Comparison of ENCODE assay signal across 19 cellular contexts in genomic region chr19:10620786-10621185, GRCh38. TPM values are rescaled to one million over a fixed set of nuclear protein-coding genes. Genes with fewer than 3 reads are reported as not detected.
DNase-seq lines count a peak whose midpoint lies in the region; ATAC-seq and TF ChIP-seq lines count a peak whose summit lies in the region.
"Had no signal": no experiment of that assay in that cellular context is flagged by ENCODE, and none has a peak within 500 bp of the region (broad histone marks: within the 10 kb centered on the region; RNA-seq: fewer than 3 reads in every experiment).

No MANE protein-coding gene starts in this region.

- TF ChIP-seq CTCF in activated CD8-positive, alpha-beta T cell treated with anti-CD3 and anti-CD28 coated beads for 36 hours (IDR thresholded peaks at IDR 0.05): no peak
- TF ChIP-seq CTCF in CD14-positive monocyte (IDR thresholded peaks at IDR 0.05): no peak

- CTCF ChIA-PET in activated naive CD4-positive, alpha-beta T cell treated with anti-CD3 and anti-CD28 coated beads for 36 hours (lab: Charles Lee): interaction anchor here (0.7 to 4.7 kb wide), 3 partner anchors 12 to 40 kb away, joined by 3 to 22 read pairs (median 3); no protein-coding TSS in a partner anchor
- CTCF ChIA-PET in activated naive CD4-positive, alpha-beta T cell treated with anti-CD3 and anti-CD28 coated beads, Interleukin-2, amount 10 ng/mL, durations not matched to agents 7 days and 5 days (lab: Charles Lee): interaction anchor here (1.1 kb wide), 1 partner anchor 40 kb away, joined by 8 read pairs; no protein-coding TSS in a partner anchor
- CTCF ChIA-PET in activated CD8-positive, alpha-beta T cell treated with anti-CD3 and anti-CD28 coated beads for 36 hours (lab: Charles Lee): interaction anchor here (1.5 to 6.8 kb wide), 3 partner anchors 17 to 39 kb away, joined by 4 to 31 read pairs (median 30); no protein-coding TSS in a partner anchor

- no peaks in the 10 kb centered on the region for H3K27me3 Mint-ChIP-seq in activated naive CD4-positive, alpha-beta T cell treated with anti-CD3 and anti-CD28 coated beads for 36 hours (ENCODE audit: low read depth)
- no peaks in the 10 kb centered on the region for H3K27me3 Mint-ChIP-seq in activated naive CD4-positive, alpha-beta T cell treated with anti-CD3 and anti-CD28 coated beads, Interleukin-2, amount 10 ng/mL, durations not matched to agents 7 days and 5 days
- no peaks in the 10 kb centered on the region for H3K27me3 Mint-ChIP-seq in activated CD8-positive, alpha-beta T cell treated with anti-CD3 and anti-CD28 coated beads for 36 hours
- H3K27me3 Mint-ChIP-seq in immature natural killer cell (ENCODE audit: low read depth in 3 of 3) (peaks cover 1 to 2% (median 2%) of the 10 kb centered on the region in 3 donors), CD14-positive monocyte (ENCODE audit: low read depth in 3 of 3) (peaks cover 0 to 8% (median 3%) of the 10 kb centered on the region in 3 donors)
- H3K27me3 Mint-ChIP-seq in stimulated activated naive B cell treated with anti-CD40 and anti-IgM and Interleukin-4, amounts not matched to agents 10 μg/mL and 1 μg/mL and 100 μg/mL, for 72 hours: no peaks in the 10 kb centered on the region

- DNase-seq in activated naive CD4-positive, alpha-beta T cell treated with anti-CD3 and anti-CD28 coated beads for 36 hours: no peak
- DNase-seq in activated naive CD4-positive, alpha-beta T cell treated with anti-CD3 and anti-CD28 coated beads, Interleukin-2, amount 10 ng/mL, durations not matched to agents 7 days and 5 days: no peak
- DNase-seq in activated CD8-positive, alpha-beta T cell treated with anti-CD3 and anti-CD28 coated beads for 36 hours: no peak
- DNase-seq in immature natural killer cell (no peak), T-helper 9 cell (no peak), Right ventricle myocardium superior (no peak), CD14-positive monocyte (ENCODE audit: low spot score) (no peak)
- DNase-seq in stimulated activated naive B cell treated with anti-CD40 and anti-IgM and Interleukin-4, amounts not matched to agents 10 μg/mL and 1 μg/mL and 100 μg/mL, for 72 hours: no peak
- DNase-seq: activated CD4-positive, CD25-positive, alpha-beta regulatory T cell; activated T-cell treated with anti-CD3 and anti-CD28 coated beads for 4 hours; anterior cingulate cortex; colonic mucosa; erythroblast; Kasumi-1; lower lobe of right lung; NCI-H1105 treated with DMSO at 0.1 percent for 48 hours; NCI-H2171 treated with DMSO at 0.1 percent for 48 hours; NCI-H82; right cardiac atrium had no signal

- H3K27ac Mint-ChIP-seq in activated naive CD4-positive, alpha-beta T cell treated with anti-CD3 and anti-CD28 coated beads for 36 hours: peak overlapping the region; percentile 34
- no peak overlapping the region for H3K27ac Mint-ChIP-seq in activated naive CD4-positive, alpha-beta T cell treated with anti-CD3 and anti-CD28 coated beads, Interleukin-2, amount 10 ng/mL, durations not matched to agents 7 days and 5 days
- H3K27ac Mint-ChIP-seq in activated CD8-positive, alpha-beta T cell treated with anti-CD3 and anti-CD28 coated beads for 36 hours: peak overlapping the region; percentile 73
- peak overlapping the region; percentile 43 to 82 (median 76) for H3K27ac Mint-ChIP-seq in immature natural killer cell
- H3K27ac Mint-ChIP-seq in stimulated activated naive B cell treated with anti-CD40 and anti-IgM and Interleukin-4, amounts not matched to agents 10 μg/mL and 1 μg/mL and 100 μg/mL, for 72 hours: peak overlapping the region; percentile 93
- H3K27ac Mint-ChIP-seq in CD14-positive monocyte: peak overlapping the region in 1 of 7 donors; percentile 77

- H3K4me1 Mint-ChIP-seq in activated naive CD4-positive, alpha-beta T cell treated with anti-CD3 and anti-CD28 coated beads for 36 hours (ENCODE audit: low read depth): peaks cover 46% of the 10 kb centered on the region
- peaks cover 53% of the 10 kb centered on the region for H3K4me1 Mint-ChIP-seq in activated naive CD4-positive, alpha-beta T cell treated with anti-CD3 and anti-CD28 coated beads, Interleukin-2, amount 10 ng/mL, durations not matched to agents 7 days and 5 days
- H3K4me1 Mint-ChIP-seq in activated CD8-positive, alpha-beta T cell treated with anti-CD3 and anti-CD28 coated beads for 36 hours (ENCODE audit: low read depth): peaks cover 48% of the 10 kb centered on the region
- H3K4me1 Mint-ChIP-seq in immature natural killer cell (peaks cover 59% of the 10 kb centered on the region in 2 donors), CD14-positive monocyte (peaks cover 16% of the 10 kb centered on the region)
- peaks cover 25 to 76% of the 10 kb centered on the region in 2 donors for H3K4me1 Mint-ChIP-seq in stimulated activated naive B cell treated with anti-CD40 and anti-IgM and Interleukin-4, amounts not matched to agents 10 μg/mL and 1 μg/mL and 100 μg/mL, for 72 hours

- POLR2A ChIA-PET in activated CD8-positive, alpha-beta T cell treated with anti-CD3 and anti-CD28 coated beads for 36 hours (lab: Charles Lee): interaction anchor here (0.6 to 3.4 kb wide), 2 partner anchors 17 to 44 kb away, joined by 3 to 13 read pairs; no protein-coding TSS in a partner anchor

- H3K36me3 Mint-ChIP-seq in activated naive CD4-positive, alpha-beta T cell treated with anti-CD3 and anti-CD28 coated beads for 36 hours (ENCODE audit: low read depth): peaks cover 4% of the 10 kb centered on the region
- peaks cover 27% of the 10 kb centered on the region for H3K36me3 Mint-ChIP-seq in activated naive CD4-positive, alpha-beta T cell treated with anti-CD3 and anti-CD28 coated beads, Interleukin-2, amount 10 ng/mL, durations not matched to agents 7 days and 5 days
- peaks cover 8% of the 10 kb centered on the region for H3K36me3 Mint-ChIP-seq in activated CD8-positive, alpha-beta T cell treated with anti-CD3 and anti-CD28 coated beads for 36 hours (ENCODE audit: low read depth)
- peaks cover 0 to 4% (median 0%) of the 10 kb centered on the region in 3 donors for H3K36me3 Mint-ChIP-seq in immature natural killer cell
- H3K36me3 Mint-ChIP-seq in stimulated activated naive B cell treated with anti-CD40 and anti-IgM and Interleukin-4, amounts not matched to agents 10 μg/mL and 1 μg/mL and 100 μg/mL, for 72 hours: peaks cover 32 to 33% of the 10 kb centered on the region in 2 donors
- peaks cover 12 to 18% of the 10 kb centered on the region in 2 donors for H3K36me3 Mint-ChIP-seq in CD14-positive monocyte

- no peak overlapping the region for H3K4me3 Mint-ChIP-seq in activated naive CD4-positive, alpha-beta T cell treated with anti-CD3 and anti-CD28 coated beads for 36 hours
- H3K4me3 Mint-ChIP-seq in activated naive CD4-positive, alpha-beta T cell treated with anti-CD3 and anti-CD28 coated beads, Interleukin-2, amount 10 ng/mL, durations not matched to agents 7 days and 5 days: no peak overlapping the region
- no peak overlapping the region for H3K4me3 Mint-ChIP-seq in activated CD8-positive, alpha-beta T cell treated with anti-CD3 and anti-CD28 coated beads for 36 hours
- H3K4me3 Mint-ChIP-seq in immature natural killer cell (peak overlapping the region in 1 of 5 donors; percentile 27), CD14-positive monocyte (no peak overlapping the region)
- H3K4me3 Mint-ChIP-seq in stimulated activated naive B cell treated with anti-CD40 and anti-IgM and Interleukin-4, amounts not matched to agents 10 μg/mL and 1 μg/mL and 100 μg/mL, for 72 hours: no peak overlapping the region

- no peaks in the 10 kb centered on the region for H3K9me3 Mint-ChIP-seq in activated naive CD4-positive, alpha-beta T cell treated with anti-CD3 and anti-CD28 coated beads for 36 hours
- no peaks in the 10 kb centered on the region for H3K9me3 Mint-ChIP-seq in activated naive CD4-positive, alpha-beta T cell treated with anti-CD3 and anti-CD28 coated beads, Interleukin-2, amount 10 ng/mL, durations not matched to agents 7 days and 5 days
- H3K9me3 Mint-ChIP-seq in activated CD8-positive, alpha-beta T cell treated with anti-CD3 and anti-CD28 coated beads for 36 hours: no peaks in the 10 kb centered on the region
- no peaks in the 10 kb centered on the region for H3K9me3 Mint-ChIP-seq in immature natural killer cell
- H3K9me3 Mint-ChIP-seq in stimulated activated naive B cell treated with anti-CD40 and anti-IgM and Interleukin-4, amounts not matched to agents 10 μg/mL and 1 μg/mL and 100 μg/mL, for 72 hours: no peaks in the 10 kb centered on the region
- H3K9me3 Mint-ChIP-seq in CD14-positive monocyte: no peaks in the 10 kb centered on the region

- no peak for ATAC-seq in activated CD8-positive, alpha-beta T cell treated with anti-CD3 and anti-CD28 coated beads for 36 hours
- no peak for ATAC-seq in stimulated activated naive B cell treated with anti-CD40 and anti-IgM and Interleukin-4, amounts not matched to agents 10 μg/mL and 1 μg/mL and 100 μg/mL, for 72 hours (replicated peaks)
- ATAC-seq in Right ventricle myocardium superior (ENCODE audit: poor library complexity): no peak
- ATAC-seq: lower lobe of right lung, right cardiac atrium had no signal

- intact Hi-C loops in activated naive CD4-positive, alpha-beta T cell treated with anti-CD3 and anti-CD28 coated beads for 36 hours (cut with micrococcal nuclease): no loop called here
- intact Hi-C loops in activated CD8-positive, alpha-beta T cell treated with anti-CD3 and anti-CD28 coated beads for 36 hours (cut with micrococcal nuclease): no loop called here
- intact Hi-C loops in Right ventricle myocardium superior (cut with DNase I): no loop called here
- intact Hi-C loops in CD14-positive monocyte (cut with micrococcal nuclease): no loop called here

RNA-seq across cellular contexts. Expression of gene SLC44A2, which starts 4.6 kb away (rescaled TPM):
- 10 to 100 TPM; 81.5 to 83.2 TPM for total RNA-seq in activated naive CD4-positive, alpha-beta T cell treated with anti-CD3 and anti-CD28 coated beads for 36 hours
- 10 to 100 TPM; 66.0 to 71.4 TPM for total RNA-seq in activated CD8-positive, alpha-beta T cell treated with anti-CD3 and anti-CD28 coated beads for 36 hours
- polyA plus RNA-seq in immature natural killer cell (100 to 1,000 TPM; 195 to 449 (median 327) TPM), CD14-positive monocyte (10 to 100 TPM; 43.5 to 95.9 TPM)
- total RNA-seq in Right ventricle myocardium superior: 62.3 TPM

RNA-seq across cellular contexts. Expression of gene ILF3, which starts 33.4 kb away (rescaled TPM):
- 100 to 1,000 TPM; 399 to 408 TPM for total RNA-seq in activated naive CD4-positive, alpha-beta T cell treated with anti-CD3 and anti-CD28 coated beads for 36 hours
- 100 to 1,000 TPM; 435 to 450 TPM for total RNA-seq in activated CD8-positive, alpha-beta T cell treated with anti-CD3 and anti-CD28 coated beads for 36 hours
- polyA plus RNA-seq in immature natural killer cell (100 to 1,000 TPM in 1 of 3 donors, 10 to 100 TPM in 2; 33.7 to 107 (median 52.2) TPM), CD14-positive monocyte (10 to 100 TPM; 34.4 to 48.1 TPM)
- total RNA-seq in Right ventricle myocardium superior: 91.7 TPM

RNA-seq across cellular contexts. Expression of gene AP1M2, which starts 33.7 kb away (rescaled TPM):
- total RNA-seq in activated naive CD4-positive, alpha-beta T cell treated with anti-CD3 and anti-CD28 coated beads for 36 hours: not detected
- total RNA-seq in activated CD8-positive, alpha-beta T cell treated with anti-CD3 and anti-CD28 coated beads for 36 hours: not detected
- 1 to 10 TPM in 1 of 3 donors, not detected in 2; 1.8 TPM for polyA plus RNA-seq in immature natural killer cell
- total RNA-seq in Right ventricle myocardium superior: not detected
- under 1 TPM in 1 of 2 donors, not detected in 1; 0.36 TPM for polyA plus RNA-seq in CD14-positive monocyte
- total RNA-seq: right cardiac atrium had no signal

RNA-seq across cellular contexts. Expression of gene CDKN2D, which starts 52.0 kb away (rescaled TPM):
- 10 to 100 TPM; 69.2 to 75.2 TPM for total RNA-seq in activated naive CD4-positive, alpha-beta T cell treated with anti-CD3 and anti-CD28 coated beads for 36 hours
- 10 to 100 TPM; 62.1 to 67.1 TPM for total RNA-seq in activated CD8-positive, alpha-beta T cell treated with anti-CD3 and anti-CD28 coated beads for 36 hours
- polyA plus RNA-seq in immature natural killer cell: 100 to 1,000 TPM; 253 to 474 (median 308) TPM
- total RNA-seq in Right ventricle myocardium superior: 6.9 TPM
- 100 to 1,000 TPM; 115 to 130 TPM for polyA plus RNA-seq in CD14-positive monocyte

RNA-seq across cellular contexts. Expression of gene KRI1, which starts 55.0 kb away (rescaled TPM):
- 10 to 100 TPM; 50.2 to 51.7 TPM for total RNA-seq in activated naive CD4-positive, alpha-beta T cell treated with anti-CD3 and anti-CD28 coated beads for 36 hours
- total RNA-seq in activated CD8-positive, alpha-beta T cell treated with anti-CD3 and anti-CD28 coated beads for 36 hours: 10 to 100 TPM; 50.0 to 58.3 TPM
- polyA plus RNA-seq in immature natural killer cell (10 to 100 TPM in 2 of 3 donors, 1 to 10 TPM in 1; 5.7 to 44.4 (median 10.1) TPM), CD14-positive monocyte (1 to 10 TPM; 3.9 to 6.1 TPM)
- 10.4 TPM for total RNA-seq in Right ventricle myocardium superior
